In genomic region chr2:239196474-239197021, GRCh38 we compare ENCODE assay signal across 23 cellular contexts.
A peak's percentile ranks its signal among the peaks of the same experiment; 100 is the strongest.
DNase-seq lines count a peak whose midpoint lies in the region; ATAC-seq and TF ChIP-seq lines count a peak whose summit lies in the region.
"Had no signal": no experiment of that assay in that cellular context is flagged by ENCODE, and none has a peak within 500 bp of the region (broad histone marks: within the 10 kb centered on the region; RNA-seq: fewer than 3 reads in every experiment).

No MANE protein-coding gene starts in this region.

- H3K27ac ChIP-seq in BLaER1 treated with 17β-estradiol and CSF1 and Interleukin-3, amounts not matched to agents 10 nM and 100 nM, result peak overlapping the region in 1 of 11 experiments; percentile 26; a peak in 1 of 22 replicates
- H3K27ac ChIP-seq in left lung (no peak overlapping the region), stomach (no peak overlapping the region)
- H3K27ac ChIP-seq: lower lobe of right lung, VCaP had no signal

- no peak for TF ChIP-seq POLR2A in stomach (IDR thresholded peaks at IDR 0.05)

- DNase-seq in left lung (peak; percentile 22 to 73), stomach (peak; percentile 20), GM20000 (ENCODE audit: low spot score) (no peak), NCI-H146 (lab: John Stamatoyannopoulos, UW) (no peak)
- DNase-seq in stimulated activated naive B cell treated with anti-CD40 and anti-IgM and Interleukin-4, amounts not matched to agents 10 μg/mL and 1 μg/mL and 100 μg/mL, for 72 hours, result no peak
- DNase-seq: activated CD8-positive, alpha-beta T cell treated with anti-CD3 and anti-CD28 coated beads for 36 hours; activated naive CD8-positive, alpha-beta T cell treated with anti-CD3 and anti-CD28 coated beads, Interleukin-2, amount 10 ng/mL, durations not matched to agents 7 days and 5 days; effector memory CD4-positive, alpha-beta T cell; lower lobe of right lung; NCI-H1436 treated with DMSO at 0.1 percent for 48 hours; NCI-H69; stimulated activated CD4-positive, alpha-beta T cell treated with anti-CD3 and anti-CD28 coated beads, Interleukin-2, amount 100 ng/mL, for 24 hours; stimulated activated naive CD8-positive, alpha-beta T cell treated with anti-CD3 and anti-CD28 coated beads, Interleukin-15, amount 100 ng/mL, for 72 hours; T-helper 17 cell had no signal

- ATAC-seq in left lung, result no peak
- ATAC-seq in HG03457 (IDR thresholded peaks at IDR 0.05; ENCODE audit: unreplicated experiment), result no peak
- ATAC-seq in stimulated activated naive B cell treated with anti-CD40 and anti-IgM and Interleukin-4, amounts not matched to agents 10 μg/mL and 1 μg/mL and 100 μg/mL, for 72 hours (replicated peaks), result no peak
- ATAC-seq: activated CD8-positive, alpha-beta T cell treated with anti-CD3 and anti-CD28 coated beads for 36 hours; GM12878; HCT116; HepG2; lower lobe of right lung; stimulated activated naive CD8-positive, alpha-beta T cell treated with anti-CD3 and anti-CD28 coated beads, Interleukin-15, amount 100 ng/mL, for 72 hours; T-helper 17 cell had no signal

- H3K4me2 ChIP-seq in BLaER1 treated with 17β-estradiol and CSF1 and Interleukin-3, amounts not matched to agents 10 nM and 100 nM, result peak overlapping the region in 9 of 11 experiments; percentile 6 to 63 (median 35); a peak in 16 of 22 replicates

- H4K20me1 ChIP-seq in BLaER1 treated with 17β-estradiol and CSF1 and Interleukin-3, amounts not matched to agents 10 nM and 100 nM, result peaks cover 27 to 96% (median 49%) of the 10 kb centered on the region in 11 experiments; a peak in 18 of 22 replicates

- intact Hi-C loops in left lung (cut with DNase I) (no loop called here), stomach (cut with DNase I; ENCODE audit: low total_unique reads) (no loop called here)

- 90 to 96% (median 94%) methylated on average over 17 of the region's 17 CpGs for WGBS in stomach, 5 donors

- H3K36me3 ChIP-seq in BLaER1 treated with 17β-estradiol and CSF1 and Interleukin-3, amounts not matched to agents 10 nM and 100 nM, result peaks cover 6 to 55% (median 29%) of the 10 kb centered on the region in 11 experiments; a peak in 19 of 22 replicates
- H3K36me3 ChIP-seq in left lung (peaks cover 0 to 35% of the 10 kb centered on the region in 2 donors), stomach (peaks cover 0 to 32% (median 29%) of the 10 kb centered on the region in 4 donors)

- H3K9me3 Mint-ChIP-seq in brain, result peaks cover 0 to 4% (median 0%) of the 10 kb centered on the region in 5 experiments
- H3K9me3 Mint-ChIP-seq in stimulated activated naive B cell treated with anti-CD40 and anti-IgM and Interleukin-4, amounts not matched to agents 10 μg/mL and 1 μg/mL and 100 μg/mL, for 72 hours, result no peaks in the 10 kb centered on the region
- H3K9me3 Mint-ChIP-seq: activated CD8-positive, alpha-beta T cell treated with anti-CD3 and anti-CD28 coated beads for 36 hours; activated naive CD8-positive, alpha-beta T cell treated with anti-CD3 and anti-CD28 coated beads, Interleukin-2, amount 10 ng/mL, durations not matched to agents 7 days and 5 days; activated T-helper 1 cell treated with anti-CD3 and anti-CD28 coated beads, Interleukin-12 subunit alpha, Interleukin-12 subunit beta, Interleukin-2, Interleukin-4 antibody, amounts not matched to agents 30 ng/mL and 10 ng/mL and 1 ng/mL, durations not matched to agents 14 hours and 24 hours and 36 hours; CD4-positive, alpha-beta T cell; stimulated activated naive CD8-positive, alpha-beta T cell treated with anti-CD3 and anti-CD28 coated beads, Interleukin-15, amount 100 ng/mL, for 72 hours had no signal

- H3K4me3 Mint-ChIP-seq in brain, result peak overlapping the region in 1 of 5 experiments; percentile 52
- no peak overlapping the region for H3K4me3 Mint-ChIP-seq in stimulated activated naive B cell treated with anti-CD40 and anti-IgM and Interleukin-4, amounts not matched to agents 10 μg/mL and 1 μg/mL and 100 μg/mL, for 72 hours
- H3K4me3 Mint-ChIP-seq: activated CD8-positive, alpha-beta T cell treated with anti-CD3 and anti-CD28 coated beads for 36 hours; activated naive CD8-positive, alpha-beta T cell treated with anti-CD3 and anti-CD28 coated beads, Interleukin-2, amount 10 ng/mL, durations not matched to agents 7 days and 5 days; activated T-helper 1 cell treated with anti-CD3 and anti-CD28 coated beads, Interleukin-12 subunit alpha, Interleukin-12 subunit beta, Interleukin-2, Interleukin-4 antibody, amounts not matched to agents 30 ng/mL and 10 ng/mL and 1 ng/mL, durations not matched to agents 14 hours and 24 hours and 36 hours; CD4-positive, alpha-beta T cell; stimulated activated naive CD8-positive, alpha-beta T cell treated with anti-CD3 and anti-CD28 coated beads, Interleukin-15, amount 100 ng/mL, for 72 hours; T-helper 17 cell had no signal

- peaks cover 92% of the 10 kb centered on the region for H3K4me1 Mint-ChIP-seq in brain
- peaks cover 0 to 5% of the 10 kb centered on the region in 2 donors for H3K4me1 Mint-ChIP-seq in stimulated activated naive B cell treated with anti-CD40 and anti-IgM and Interleukin-4, amounts not matched to agents 10 μg/mL and 1 μg/mL and 100 μg/mL, for 72 hours

- TF ChIP-seq CTCF in brain (conservative IDR thresholded peaks at IDR 0.05), result no peak
- TF ChIP-seq CTCF in left lung (IDR thresholded peaks at IDR 0.05), result no peak
- no peak for TF ChIP-seq CTCF in stomach (IDR thresholded peaks at IDR 0.05)
- TF ChIP-seq CTCF in GM20000 (IDR thresholded peaks at IDR 0.05; ENCODE audit: extremely low read depth, missing control alignments), result no peak

- no peaks in the 10 kb centered on the region for H3K9me3 ChIP-seq in BLaER1 treated with 17β-estradiol and CSF1 and Interleukin-3, amounts not matched to agents 10 nM and 100 nM (replicated peaks in 1 of 11)
- H3K9me3 ChIP-seq in left lung, result no peaks in the 10 kb centered on the region
- H3K9me3 ChIP-seq in stomach, result no peaks in the 10 kb centered on the region
- H3K9me3 ChIP-seq: lower lobe of right lung had no signal

- peak overlapping the region; percentile 76 to 96 (median 86) for H3K27ac Mint-ChIP-seq in brain
- H3K27ac Mint-ChIP-seq in stimulated activated naive B cell treated with anti-CD40 and anti-IgM and Interleukin-4, amounts not matched to agents 10 μg/mL and 1 μg/mL and 100 μg/mL, for 72 hours, result no peak overlapping the region
- H3K27ac Mint-ChIP-seq: activated CD8-positive, alpha-beta T cell treated with anti-CD3 and anti-CD28 coated beads for 36 hours; activated naive CD8-positive, alpha-beta T cell treated with anti-CD3 and anti-CD28 coated beads, Interleukin-2, amount 10 ng/mL, durations not matched to agents 7 days and 5 days; activated T-helper 1 cell treated with anti-CD3 and anti-CD28 coated beads, Interleukin-12 subunit alpha, Interleukin-12 subunit beta, Interleukin-2, Interleukin-4 antibody, amounts not matched to agents 30 ng/mL and 10 ng/mL and 1 ng/mL, durations not matched to agents 14 hours and 24 hours and 36 hours; CD4-positive, alpha-beta T cell had no signal

- 0 out of 22 replicates have a peak overlapping the region, but pooled peaks of 1 of the 11 experiments have one; percentile 8 for H3K9ac ChIP-seq in BLaER1 treated with 17β-estradiol and CSF1 and Interleukin-3, amounts not matched to agents 10 nM and 100 nM

- no peak for TF ChIP-seq EP300 in stomach (IDR thresholded peaks at IDR 0.05)

- peaks cover 32% of the 10 kb centered on the region for H3K36me3 Mint-ChIP-seq in brain
- peaks cover 14 to 41% of the 10 kb centered on the region in 2 donors for H3K36me3 Mint-ChIP-seq in stimulated activated naive B cell treated with anti-CD40 and anti-IgM and Interleukin-4, amounts not matched to agents 10 μg/mL and 1 μg/mL and 100 μg/mL, for 72 hours

- no peaks in the 10 kb centered on the region for H3K27me3 Mint-ChIP-seq in brain
- H3K27me3 Mint-ChIP-seq in stimulated activated naive B cell treated with anti-CD40 and anti-IgM and Interleukin-4, amounts not matched to agents 10 μg/mL and 1 μg/mL and 100 μg/mL, for 72 hours, result no peaks in the 10 kb centered on the region
- H3K27me3 Mint-ChIP-seq: activated CD8-positive, alpha-beta T cell treated with anti-CD3 and anti-CD28 coated beads for 36 hours; activated naive CD8-positive, alpha-beta T cell treated with anti-CD3 and anti-CD28 coated beads, Interleukin-2, amount 10 ng/mL, durations not matched to agents 7 days and 5 days; CD4-positive, alpha-beta T cell; stimulated activated naive CD8-positive, alpha-beta T cell treated with anti-CD3 and anti-CD28 coated beads, Interleukin-15, amount 100 ng/mL, for 72 hours; T-helper 17 cell had no signal

- peaks cover 9 to 55% (median 46%) of the 10 kb centered on the region in 10 experiments for H3K4me1 ChIP-seq in BLaER1 treated with 17β-estradiol and CSF1 and Interleukin-3, amounts not matched to agents 10 nM and 100 nM
- H3K4me1 ChIP-seq in left lung (peaks cover 0 to 3% of the 10 kb centered on the region in 2 donors), stomach (peaks cover 0 to 32% (median 11%) of the 10 kb centered on the region in 4 donors)

- H3K27me3 ChIP-seq in BLaER1 treated with 17β-estradiol and CSF1 and Interleukin-3, amounts not matched to agents 10 nM and 100 nM, result no peaks in the 10 kb centered on the region
- no peaks in the 10 kb centered on the region for H3K27me3 ChIP-seq in left lung
- H3K27me3 ChIP-seq in stomach, result no peaks in the 10 kb centered on the region

- no peak overlapping the region for H3K4me3 ChIP-seq in BLaER1 treated with 17β-estradiol and CSF1 and Interleukin-3, amounts not matched to agents 10 nM and 100 nM
- H3K4me3 ChIP-seq in left lung (no peak overlapping the region), stomach (no peak overlapping the region)
- H3K4me3 ChIP-seq: GM12878, lower lobe of right lung had no signal

Comparison
In these comparisons a context has a peak if more than half of its experiments do, and no peak if none do; other contexts are left out.
1. DNase-seq: peak in left lung (2 of 2) and stomach (single experiment); none in stimulated activated naive B cell treated with anti-CD40 and anti-IgM and Interleukin-4, amounts not matched to agents 10 μg/mL and 1 μg/mL and 100 μg/mL, for 72 hours (single experiment), GM20000 (single experiment) and NCI-H146 (single experiment).